In genomic region chr4:86838141-86838540, GRCh38 we compare ENCODE assay signal across 17 cellular contexts. TPM values are rescaled to one million over a fixed set of nuclear protein-coding genes. Genes with fewer than 3 reads are reported as not detected.
DNase-seq lines count a peak whose midpoint lies in the region; ATAC-seq and TF ChIP-seq lines count a peak whose summit lies in the region.
"Had no signal": no experiment of that assay in that cellular context is flagged by ENCODE, and none has a peak within 500 bp of the region (broad histone marks: within the 10 kb centered on the region; RNA-seq: fewer than 3 reads in every experiment).

No MANE protein-coding gene starts in this region.

- DNase-seq in A673 (ENCODE audit: low spot score) (no peak), LNCaP clone FGC (ENCODE audit: low read depth) (peak; percentile 97), NCI-H524 treated with DMSO at 0.1 percent for 48 hours (lab: John Stamatoyannopoulos, UW) (peak; percentile 23), fibroblast of lung (ENCODE audit: low read depth in 2 of 2) (no peak)
- no peak for DNase-seq in activated T-cell treated with anti-CD3 and anti-CD28 coated beads, Interleukin-2, amount 50 U/mL, for 1 hour
- DNase-seq: COR-L47, H7, MM.1S, NCI-H1105 treated with DMSO at 0.1 percent for 48 hours, NCI-H187 treated with DMSO at 0.1 percent for 48 hours, NCI-H526 treated with DMSO at 0.1 percent for 48 hours, SW 1271 had no signal

- no TSS peak for BruUV-seq in A673 (replicated peaks; lab: Mats Ljungman, UMichigan)

- no peak for TF ChIP-seq CTCF in A673 (conservative IDR thresholded peaks at IDR 0.05; ENCODE audit: low read depth, low read length)
- no peak for TF ChIP-seq CTCF in LNCaP clone FGC (IDR thresholded peaks at IDR 0.05; ENCODE audit: control insufficient read depth, extremely low read depth, insufficient read depth)
- no peak for TF ChIP-seq CTCF in fibroblast of lung (conservative IDR thresholded peaks at IDR 0.05 in 1 of 2, IDR thresholded peaks at IDR 0.05 in 1 of 2; ENCODE audit: low read depth in 1 of 2, low read length in 2 of 2)

- H3K4me1 ChIP-seq in A673 (ENCODE audit: insufficient read depth, low read length, poor library complexity, severe bottlenecking) (no peaks in the 10 kb centered on the region), fibroblast of lung (ENCODE audit: control insufficient read depth, extremely low read depth, insufficient read depth, low read length) (peaks cover 14% of the 10 kb centered on the region)
- H3K4me1 ChIP-seq: A549 had no signal

- intact Hi-C loops in A673 (cut with micrococcal nuclease; ENCODE audit: unreplicated experiment): no loop called here

- no peaks in the 10 kb centered on the region for H3K79me2 ChIP-seq in fibroblast of lung (ENCODE audit: control insufficient read depth, insufficient read depth, low read length)

- POLR2A ChIA-PET in A673 (lab: Charles Lee; ENCODE audit: low non-redundant PET): no interaction called here

- no peak overlapping the region for H3K9ac ChIP-seq in fibroblast of lung (ENCODE audit: insufficient read depth, low read length)

- CTCF ChIA-PET in A673 (lab: Charles Lee): no interaction called here

- H3K9me3 ChIP-seq in A673 (ENCODE audit: low read depth, low read length, poor library complexity, severe bottlenecking): no peaks in the 10 kb centered on the region
- H3K9me3 ChIP-seq in fibroblast of lung (ENCODE audit: control insufficient read depth, insufficient read depth, low read depth, low read length): no peaks in the 10 kb centered on the region
- H3K9me3 ChIP-seq: A549, SJSA1 had no signal

- peak overlapping the region; percentile 4 for H3K4me2 ChIP-seq in fibroblast of lung (ENCODE audit: extremely low read depth, insufficient read depth, low read length)
- H3K4me2 ChIP-seq: A549 had no signal

- no peaks in the 10 kb centered on the region for H4K20me1 ChIP-seq in fibroblast of lung (ENCODE audit: control insufficient read depth, extremely low read depth, insufficient read depth, low read length)

- ATAC-seq in GM19395 (IDR thresholded peaks at IDR 0.05; ENCODE audit: unreplicated experiment): no peak
- ATAC-seq in GM18870 (IDR thresholded peaks at IDR 0.05; ENCODE audit: unreplicated experiment): no peak
- ATAC-seq: A549 had no signal

- H3K27ac ChIP-seq in A673 (ENCODE audit: low read depth, low read length, poor library complexity, severe bottlenecking) (peak overlapping the region; percentile 37), fibroblast of lung (ENCODE audit: insufficient read depth, low read length) (no peak overlapping the region)
- H3K27ac ChIP-seq: A549, RWPE1, SJSA1 had no signal

- no peak overlapping the region for H2AFZ ChIP-seq in fibroblast of lung (ENCODE audit: low read length)

- H3K4me3 ChIP-seq in A673 (ENCODE audit: low read depth, low read length, poor library complexity, severe bottlenecking): no peak overlapping the region
- no peak overlapping the region for H3K4me3 ChIP-seq in LNCaP clone FGC (ENCODE audit: low read depth, low read length)
- H3K4me3 ChIP-seq in fibroblast of lung (replicated peaks in 1 of 4; ENCODE audit: control extremely low read depth in 1 of 4, insufficient read depth in 1 of 4, low read depth in 3 of 4, low read length in 4 of 4): no peak overlapping the region
- H3K4me3 ChIP-seq: A549, SJSA1 had no signal

- H3K36me3 ChIP-seq in A673 (ENCODE audit: insufficient read depth, low read length, poor library complexity, severe bottlenecking) (no peaks in the 10 kb centered on the region), fibroblast of lung (ENCODE audit: control insufficient read depth, insufficient read depth, low read length) (no peaks in the 10 kb centered on the region)
- H3K36me3 ChIP-seq: SJSA1 had no signal

- H3K27me3 ChIP-seq in A673 (replicated peaks; ENCODE audit: insufficient read depth, low read depth, low read length, poor library complexity) (no peaks in the 10 kb centered on the region), fibroblast of lung (ENCODE audit: control insufficient read depth, insufficient read depth, low read length) (no peaks in the 10 kb centered on the region)
- H3K27me3 ChIP-seq: SJSA1 had no signal

RNA-seq across cellular contexts. Expression of gene SLC10A6, which starts 11.0 kb away (rescaled TPM):
- total RNA-seq in A673 (2021): 0.26 TPM in 1 of 2 replicates, not detected in the other
- 0.51 and 0.66 TPM in 2 replicates for total RNA-seq in fibroblast of lung
- polyA plus RNA-seq in fibroblast of lung: not detected in 2 replicates
- not detected in 2 replicates for polyA plus RNA-seq in fibroblast of lung (2012)
- not detected in 2 replicates for polyA minus RNA-seq in fibroblast of lung (ENCODE audit: low replicate concordance)
- total RNA-seq: H7 had no signal
- polyA plus RNA-seq: A549 had no signal

RNA-seq across cellular contexts. Expression of gene C4orf36, which starts 54.1 kb away (rescaled TPM):
- total RNA-seq in A673 (2021): 3.1 and 5.3 TPM in 2 replicates
- total RNA-seq in fibroblast of lung: 2.8 and 6.3 TPM in 2 replicates
- 0.98 and 1.5 TPM in 2 replicates for polyA plus RNA-seq in fibroblast of lung
- polyA plus RNA-seq in fibroblast of lung (2012): 0.84 and 1.2 TPM in 2 replicates
- polyA minus RNA-seq in fibroblast of lung (ENCODE audit: low replicate concordance): not detected in 2 replicates

Comparison
In these comparisons a context has a peak if more than half of its experiments do, and no peak if none do; other contexts are left out.
1. DNase-seq: peak in LNCaP clone FGC (single experiment) and NCI-H524 treated with DMSO at 0.1 percent for 48 hours (single experiment); none in A673 (single experiment), fibroblast of lung (0 of 2) and activated T-cell treated with anti-CD3 and anti-CD28 coated beads, Interleukin-2, amount 50 U/mL, for 1 hour (single experiment).